Comparison of ENCODE assay signal across 18 cellular contexts in genomic region chr2:1825046-1825445, GRCh38.
"Had no signal": no experiment of that assay in that cellular context is flagged by ENCODE, and none has a peak within 500 bp of the region (broad histone marks: within the 10 kb centered on the region; RNA-seq: fewer than 3 reads in every experiment).

No MANE protein-coding gene starts in this region.

- H3K27me3 Mint-ChIP-seq: activated CD4-positive, alpha-beta T cell treated with anti-CD3 and anti-CD28 coated beads, Interleukin-2, amount 10 ng/mL, durations not matched to agents 7 days and 5 days; memory B cell had no signal

- H3K36me3 ChIP-seq: heart left ventricle, right lobe of liver, thyroid gland had no signal

- H3K27ac ChIP-seq: right lobe of liver, thyroid gland had no signal

- H3K4me1 Mint-ChIP-seq: activated CD4-positive, alpha-beta T cell treated with anti-CD3 and anti-CD28 coated beads, Interleukin-2, amount 10 ng/mL, durations not matched to agents 7 days and 5 days; activated naive CD8-positive, alpha-beta T cell treated with anti-CD3 and anti-CD28 coated beads, Interleukin-2, amount 50 U/mL, for 24 hours; memory B cell; stimulated activated naive CD8-positive, alpha-beta T cell treated with anti-CD3 and anti-CD28 coated beads, Interleukin-15, amount 100 ng/mL, for 72 hours; T-cell had no signal

- H3K4me1 ChIP-seq: heart left ventricle, right lobe of liver, thyroid gland had no signal

- H3K4me3 Mint-ChIP-seq: activated CD4-positive, alpha-beta T cell treated with anti-CD3 and anti-CD28 coated beads, Interleukin-2, amount 10 ng/mL, durations not matched to agents 7 days and 5 days; activated CD8-positive, alpha-beta T cell treated with anti-CD3 and anti-CD28 coated beads, Interleukin-2, amount 10 ng/mL, durations not matched to agents 7 days and 5 days; activated naive CD4-positive, alpha-beta T cell treated with anti-CD3 and anti-CD28 coated beads for 36 hours; activated naive CD8-positive, alpha-beta T cell treated with anti-CD3 and anti-CD28 coated beads, Interleukin-2, amount 50 U/mL, for 24 hours; activated T-cell treated with anti-CD3 and anti-CD28 coated beads, Interleukin-2, amount 50 U/mL, for 24 hours; memory B cell; naive B cell; neural crest cell; stimulated activated naive CD8-positive, alpha-beta T cell treated with anti-CD3 and anti-CD28 coated beads, Interleukin-15, amount 100 ng/mL, for 72 hours; T-cell had no signal

- H3K9me3 ChIP-seq: heart left ventricle, right lobe of liver, thyroid gland had no signal

- H3K36me3 Mint-ChIP-seq: memory B cell, naive B cell, T-cell had no signal

- H3K9me3 Mint-ChIP-seq: activated CD4-positive, alpha-beta T cell treated with anti-CD3 and anti-CD28 coated beads, Interleukin-2, amount 10 ng/mL, durations not matched to agents 7 days and 5 days; activated naive CD4-positive, alpha-beta T cell treated with anti-CD3 and anti-CD28 coated beads for 36 hours; activated naive CD8-positive, alpha-beta T cell treated with anti-CD3 and anti-CD28 coated beads, Interleukin-2, amount 50 U/mL, for 24 hours; activated T-cell treated with anti-CD3 and anti-CD28 coated beads, Interleukin-2, amount 50 U/mL, for 24 hours; memory B cell; naive B cell; neural crest cell; stimulated activated naive CD8-positive, alpha-beta T cell treated with anti-CD3 and anti-CD28 coated beads, Interleukin-15, amount 100 ng/mL, for 72 hours; T-cell had no signal

- DNase-seq: activated CD4-positive, alpha-beta T cell treated with anti-CD3 and anti-CD28 coated beads, Interleukin-2, amount 10 ng/mL, durations not matched to agents 7 days and 5 days; activated CD8-positive, alpha-beta T cell treated with anti-CD3 and anti-CD28 coated beads, Interleukin-2, amount 10 ng/mL, durations not matched to agents 7 days and 5 days; activated naive CD4-positive, alpha-beta T cell treated with anti-CD3 and anti-CD28 coated beads for 36 hours; activated naive CD8-positive, alpha-beta T cell treated with anti-CD3 and anti-CD28 coated beads, Interleukin-2, amount 50 U/mL, for 24 hours; activated T-cell treated with anti-CD3 and anti-CD28 coated beads, Interleukin-2, amount 50 U/mL, for 24 hours; foreskin melanocyte; heart left ventricle; left ventricle myocardium superior; naive B cell; right lobe of liver; stimulated activated CD4-positive, alpha-beta T cell treated with anti-CD3 and anti-CD28 coated beads, Interleukin-4, amount 100 ng/mL, for 1 hour; stimulated activated naive CD8-positive, alpha-beta T cell treated with anti-CD3 and anti-CD28 coated beads, Interleukin-15, amount 100 ng/mL, for 72 hours; T-cell; T-helper 9 cell; thyroid gland had no signal

- H3K4me3 ChIP-seq: right lobe of liver, smooth muscle cell, thyroid gland had no signal

- H3K27ac Mint-ChIP-seq: activated CD4-positive, alpha-beta T cell treated with anti-CD3 and anti-CD28 coated beads, Interleukin-2, amount 10 ng/mL, durations not matched to agents 7 days and 5 days; activated CD8-positive, alpha-beta T cell treated with anti-CD3 and anti-CD28 coated beads, Interleukin-2, amount 10 ng/mL, durations not matched to agents 7 days and 5 days; activated naive CD4-positive, alpha-beta T cell treated with anti-CD3 and anti-CD28 coated beads for 36 hours; activated naive CD8-positive, alpha-beta T cell treated with anti-CD3 and anti-CD28 coated beads, Interleukin-2, amount 50 U/mL, for 24 hours; activated T-cell treated with anti-CD3 and anti-CD28 coated beads, Interleukin-2, amount 50 U/mL, for 24 hours; memory B cell; stimulated activated naive CD8-positive, alpha-beta T cell treated with anti-CD3 and anti-CD28 coated beads, Interleukin-15, amount 100 ng/mL, for 72 hours; T-cell had no signal

- H3K27me3 ChIP-seq: right lobe of liver, thyroid gland had no signal
